In genomic region chr3:30616347-30617027, GRCh38 we compare ENCODE assay signal across 1 cellular context.
TF ChIP-seq lines count a peak whose summit lies in the region.

No MANE protein-coding gene starts in this region.

TF ChIP-seq in HCT116, 20 proteins besides CTCF, POLR2A, EP300 and RAD21 (continued from another document):
- TF ChIP-seq FOSL1 (IDR thresholded peaks at IDR 0.05; ENCODE audit: low read depth) (no peak), CBX3 (IDR thresholded peaks at IDR 0.05; ENCODE audit: low read depth) (no peak), TCF7L2 (IDR thresholded peaks at IDR 0.05; ENCODE audit: borderline replicate concordance, extremely low read depth, insufficient read depth, insufficient read length) (no peak), ELF1 (IDR thresholded peaks at IDR 0.05; ENCODE audit: borderline replicate concordance, low read depth) (no peak), CEBPB (IDR thresholded peaks at IDR 0.05; ENCODE audit: low read depth) (no peak), EZH2 (IDR thresholded peaks at IDR 0.05) (no peak), YY1 (IDR thresholded peaks at IDR 0.05; ENCODE audit: extremely low read depth, insufficient replicate concordance, low read depth, low read length) (no peak), ZNF274 (IDR thresholded peaks at IDR 0.05; ENCODE audit: low read depth, low read length) (no peak)
- TF ChIP-seq, protein P1, sequence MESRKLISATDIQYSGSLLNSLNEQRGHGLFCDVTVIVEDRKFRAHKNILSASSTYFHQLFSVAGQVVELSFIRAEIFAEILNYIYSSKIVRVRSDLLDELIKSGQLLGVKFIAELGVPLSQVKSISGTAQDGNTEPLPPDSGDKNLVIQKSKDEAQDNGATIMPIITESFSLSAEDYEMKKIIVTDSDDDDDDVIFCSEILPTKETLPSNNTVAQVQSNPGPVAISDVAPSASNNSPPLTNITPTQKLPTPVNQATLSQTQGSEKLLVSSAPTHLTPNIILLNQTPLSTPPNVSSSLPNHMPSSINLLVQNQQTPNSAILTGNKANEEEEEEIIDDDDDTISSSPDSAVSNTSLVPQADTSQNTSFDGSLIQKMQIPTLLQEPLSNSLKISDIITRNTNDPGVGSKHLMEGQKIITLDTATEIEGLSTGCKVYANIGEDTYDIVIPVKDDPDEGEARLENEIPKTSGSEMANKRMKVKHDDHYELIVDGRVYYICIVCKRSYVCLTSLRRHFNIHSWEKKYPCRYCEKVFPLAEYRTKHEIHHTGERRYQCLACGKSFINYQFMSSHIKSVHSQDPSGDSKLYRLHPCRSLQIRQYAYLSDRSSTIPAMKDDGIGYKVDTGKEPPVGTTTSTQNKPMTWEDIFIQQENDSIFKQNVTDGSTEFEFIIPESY (IDR thresholded peaks at IDR 0.05; ENCODE audit: extremely low read depth, insufficient replicate concordance, low read length): no peak
